ENCODE assay signal across 26 cellular contexts in the genomic region with DNA sequence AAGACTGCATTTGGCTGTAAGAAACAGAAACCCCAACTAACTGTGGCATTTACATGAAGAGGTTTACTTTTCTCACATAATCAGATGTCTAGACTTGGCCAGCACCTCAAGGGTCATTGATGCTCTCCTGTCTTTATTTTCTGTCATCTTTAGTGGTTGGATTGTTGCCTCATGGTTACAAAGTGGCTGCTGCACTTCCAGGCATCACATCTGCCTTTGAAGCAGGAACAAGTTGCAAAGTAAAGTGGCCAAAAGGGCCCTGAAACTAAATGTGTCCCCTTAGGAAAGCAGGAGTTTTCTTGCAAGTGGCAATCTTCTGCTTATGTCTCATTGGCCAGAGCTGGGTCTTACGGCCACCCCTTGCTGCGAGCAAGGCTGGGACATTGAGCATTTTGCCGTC. TPM values are rescaled to one million over a fixed set of nuclear protein-coding genes. Genes with fewer than 3 reads are reported as not detected.
DNase-seq lines count a peak whose midpoint lies in the region; ATAC-seq and TF ChIP-seq lines count a peak whose summit lies in the region.
"Had no signal": no experiment of that assay in that cellular context is flagged by ENCODE, and none has a peak within 500 bp of the region (broad histone marks: within the 10 kb centered on the region; RNA-seq: fewer than 3 reads in every experiment).

No MANE protein-coding gene starts in this region.

- no peak for TF ChIP-seq POLR2A in HCT116 (IDR thresholded peaks at IDR 0.05; ENCODE audit: borderline replicate concordance, extremely low read depth, insufficient read depth, insufficient read length)

- WGBS in esophagus, 2 donors: 90% methylated on average over 3 of the region's 3 CpGs
- WGBS in psoas muscle, 3 donors: 93 to 95% (median 93%) methylated on average over 3 of the region's 3 CpGs

- H3K4me2 ChIP-seq in HCT116 (ENCODE audit: low read length): no peak overlapping the region

- intact Hi-C loops in HCT116 (cut with micrococcal nuclease) (no loop called here), psoas muscle (cut with DNase I) (no loop called here), left ventricle myocardium superior (cut with micrococcal nuclease) (no loop called here)

- H3K36me3 ChIP-seq in HCT116 (ENCODE audit: control insufficient read depth in 1 of 2, insufficient read depth in 2 of 2, low read length in 2 of 2) (no peaks in the 10 kb centered on the region), esophagus (ENCODE audit: control insufficient read depth in 2 of 2, insufficient read depth in 2 of 2, low read length in 1 of 2) (no peaks in the 10 kb centered on the region), psoas muscle (ENCODE audit: insufficient read depth in 1 of 2, low read depth in 1 of 2) (peaks cover 0 to 39% of the 10 kb centered on the region in 2 donors)
- H3K36me3 ChIP-seq: SJCRH30 had no signal

- H3K4me3 ChIP-seq in HCT116 (replicated peaks in 1 of 2; ENCODE audit: low read depth in 1 of 2, low read length in 2 of 2): no peak overlapping the region
- H3K4me3 ChIP-seq in esophagus (ENCODE audit: low read depth in 1 of 2, low read length in 2 of 2): no peak overlapping the region
- H3K4me3 ChIP-seq in psoas muscle: no peak overlapping the region
- H3K4me3 ChIP-seq: SJCRH30 had no signal

- H3K4me1 ChIP-seq in HCT116 (ENCODE audit: control insufficient read depth in 1 of 2, insufficient read depth in 2 of 2, low read length in 2 of 2) (no peaks in the 10 kb centered on the region), esophagus (ENCODE audit: control insufficient read depth in 2 of 2, insufficient read depth in 2 of 2, low read length in 1 of 2) (peaks cover 16 to 39% of the 10 kb centered on the region in 2 donors), psoas muscle (peaks cover 41% of the 10 kb centered on the region)
- H3K4me1 ChIP-seq: SJCRH30 had no signal

- no peaks in the 10 kb centered on the region for H3K27me3 ChIP-seq in HCT116 (ENCODE audit: insufficient read depth, low read length)
- H3K27me3 ChIP-seq in esophagus (ENCODE audit: control insufficient read depth in 1 of 2, insufficient read depth in 2 of 2, low read length in 2 of 2): no peaks in the 10 kb centered on the region
- H3K27me3 ChIP-seq in psoas muscle (ENCODE audit: insufficient read depth in 3 of 3, low read length in 2 of 3): peaks cover 0 to 3% (median 0%) of the 10 kb centered on the region in 3 donors
- H3K27me3 ChIP-seq: SJCRH30 had no signal

- RAD21 ChIA-PET in HCT116 (lab: Charles Lee; ENCODE audit: low non-redundant PET in 1 of 2, low total read pairs in 2 of 2, uncharacterized antibody in 2 of 2, unreplicated experiment in 2 of 2): no interaction called here

- H3K79me2 ChIP-seq in HCT116 (ENCODE audit: insufficient read depth, low read length): no peaks in the 10 kb centered on the region

- no peak for DNase-seq in HCT116 (ENCODE audit: low read depth, low spot score)
- no peak for DNase-seq in psoas muscle
- no peak for DNase-seq in NCI-H526 (lab: John Stamatoyannopoulos, UW)
- no peak for DNase-seq in left ventricle myocardium superior
- DNase-seq in stimulated activated CD8-positive, alpha-beta memory T cell treated with anti-CD3 and anti-CD28 coated beads, Interleukin-4, amount 100 ng/mL, for 48 hours: no peak
- DNase-seq in GDM1 (lab: John Stamatoyannopoulos, UW): no peak
- DNase-seq: CD8-positive, alpha-beta memory T cell; DMS 273 treated with DMSO at 0.1 percent for 48 hours; DMS79; EL; GF-D8; NCI-H1092 treated with DMSO at 0.1 percent for 48 hours; NCI-H1436; NCI-H2029; NCI-H524 treated with DMSO at 0.1 percent for 48 hours; NCI-H82; NK-92 treated with Interleukin-12 subunit alpha and Interleukin-12 subunit beta, amount 100 ng/mL, for 24 hours; SJCRH30 had no signal

- BruUV-seq in HCT116 (replicated peaks; lab: Mats Ljungman, UMichigan): no TSS peak

- H2AFZ ChIP-seq in HCT116 (ENCODE audit: low read depth, low read length, poor library complexity, severe bottlenecking): no peak overlapping the region

- no peaks in the 10 kb centered on the region for H4K20me1 ChIP-seq in HCT116 (ENCODE audit: insufficient read depth)

- ATAC-seq in HCT116: no peak
- ATAC-seq in psoas muscle: no peak
- no peak for ATAC-seq in left ventricle myocardium superior
- ATAC-seq: PC-3, Right ventricle myocardium inferior had no signal

- TF ChIP-seq CTCF in 22Rv1 (IDR thresholded peaks at IDR 0.05): no peak
- no peak for TF ChIP-seq CTCF in HCT116 (IDR thresholded peaks at IDR 0.05 in 2 of 3, conservative IDR thresholded peaks at IDR 0.05 in 1 of 3; ENCODE audit: borderline replicate concordance in 1 of 3, insufficient read depth in 1 of 3, low read depth in 2 of 3, low read length in 2 of 3)
- TF ChIP-seq CTCF in psoas muscle (IDR thresholded peaks at IDR 0.05): no peak

- CTCF ChIA-PET in HCT116 (lab: Charles Lee): no interaction called here

- no peak overlapping the region for H3K9ac ChIP-seq in HCT116 (ENCODE audit: low read length)

- H3K9me2 ChIP-seq in HCT116 (ENCODE audit: insufficient read depth): no peaks in the 10 kb centered on the region

- TF ChIP-seq RAD21 in HCT116 (IDR thresholded peaks at IDR 0.05; ENCODE audit: low read depth): no peak

- H3K27ac ChIP-seq in 22Rv1 (0 out of 2 replicates have a peak overlapping the region, but pooled peaks have one; percentile 26), HCT116 (ENCODE audit: low read depth, low read length) (no peak overlapping the region), esophagus (ENCODE audit: low read depth in 2 of 2, low read length in 1 of 2) (peak overlapping the region; percentile 74 to 76), psoas muscle (peak overlapping the region; percentile 78)
- H3K27ac ChIP-seq: SJCRH30 had no signal

- H3K9me3 ChIP-seq in HCT116 (ENCODE audit: control insufficient read depth in 1 of 2, insufficient read depth in 1 of 2, low read depth in 1 of 2, low read length in 2 of 2) (no peaks in the 10 kb centered on the region), esophagus (ENCODE audit: control insufficient read depth in 2 of 2, insufficient read depth in 1 of 2, low read depth in 1 of 2, low read length in 1 of 2) (no peaks in the 10 kb centered on the region), psoas muscle (no peaks in the 10 kb centered on the region)
- H3K9me3 ChIP-seq: SJCRH30 had no signal

- POLR2A ChIA-PET in HCT116 (lab: Charles Lee): no interaction called here

TF ChIP-seq in HCT116, 20 proteins besides CTCF, POLR2A, EP300 and RAD21:
- no peak for TF ChIP-seq EZH2 (IDR thresholded peaks at IDR 0.05)
- no peak for TF ChIP-seq EGR1 (IDR thresholded peaks at IDR 0.05; ENCODE audit: low read depth)
- TF ChIP-seq, protein P1, sequence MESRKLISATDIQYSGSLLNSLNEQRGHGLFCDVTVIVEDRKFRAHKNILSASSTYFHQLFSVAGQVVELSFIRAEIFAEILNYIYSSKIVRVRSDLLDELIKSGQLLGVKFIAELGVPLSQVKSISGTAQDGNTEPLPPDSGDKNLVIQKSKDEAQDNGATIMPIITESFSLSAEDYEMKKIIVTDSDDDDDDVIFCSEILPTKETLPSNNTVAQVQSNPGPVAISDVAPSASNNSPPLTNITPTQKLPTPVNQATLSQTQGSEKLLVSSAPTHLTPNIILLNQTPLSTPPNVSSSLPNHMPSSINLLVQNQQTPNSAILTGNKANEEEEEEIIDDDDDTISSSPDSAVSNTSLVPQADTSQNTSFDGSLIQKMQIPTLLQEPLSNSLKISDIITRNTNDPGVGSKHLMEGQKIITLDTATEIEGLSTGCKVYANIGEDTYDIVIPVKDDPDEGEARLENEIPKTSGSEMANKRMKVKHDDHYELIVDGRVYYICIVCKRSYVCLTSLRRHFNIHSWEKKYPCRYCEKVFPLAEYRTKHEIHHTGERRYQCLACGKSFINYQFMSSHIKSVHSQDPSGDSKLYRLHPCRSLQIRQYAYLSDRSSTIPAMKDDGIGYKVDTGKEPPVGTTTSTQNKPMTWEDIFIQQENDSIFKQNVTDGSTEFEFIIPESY (IDR thresholded peaks at IDR 0.05; ENCODE audit: extremely low read depth, insufficient replicate concordance, low read length): no peak
- 0 out of 2 replicates have a peak, but pooled peaks have one; percentile 19 for TF ChIP-seq ZFX (IDR thresholded peaks at IDR 0.05)

RNA-seq across cellular contexts. Expression of a gene that starts 26.5 kb away (rescaled TPM):
- total RNA-seq in HCT116 (2021; ENCODE audit: unreplicated experiment) (not detected), psoas muscle (1 to 10 TPM in 1 of 4 donors, not detected in 3; 2.0 TPM), left ventricle myocardium superior (not detected)
- 0.20 TPM in 1 of 2 replicates, not detected in the other for polyA plus RNA-seq in HCT116 (2012)
- polyA plus RNA-seq in esophagus (not detected), psoas muscle (under 1 TPM in 2 of 3 donors, not detected in 1; 0.25 to 0.26 TPM)
- total RNA-seq: CD8-positive, alpha-beta memory T cell; H4; PC-3; Right ventricle myocardium inferior; SJCRH30 had no signal
- polyA plus RNA-seq: AG04450; CD14-positive monocyte; CD8-positive, alpha-beta memory T cell; IgD-negative memory B cell had no signal
